10 cellular contexts compared by ENCODE assay signal in the genomic region with DNA sequence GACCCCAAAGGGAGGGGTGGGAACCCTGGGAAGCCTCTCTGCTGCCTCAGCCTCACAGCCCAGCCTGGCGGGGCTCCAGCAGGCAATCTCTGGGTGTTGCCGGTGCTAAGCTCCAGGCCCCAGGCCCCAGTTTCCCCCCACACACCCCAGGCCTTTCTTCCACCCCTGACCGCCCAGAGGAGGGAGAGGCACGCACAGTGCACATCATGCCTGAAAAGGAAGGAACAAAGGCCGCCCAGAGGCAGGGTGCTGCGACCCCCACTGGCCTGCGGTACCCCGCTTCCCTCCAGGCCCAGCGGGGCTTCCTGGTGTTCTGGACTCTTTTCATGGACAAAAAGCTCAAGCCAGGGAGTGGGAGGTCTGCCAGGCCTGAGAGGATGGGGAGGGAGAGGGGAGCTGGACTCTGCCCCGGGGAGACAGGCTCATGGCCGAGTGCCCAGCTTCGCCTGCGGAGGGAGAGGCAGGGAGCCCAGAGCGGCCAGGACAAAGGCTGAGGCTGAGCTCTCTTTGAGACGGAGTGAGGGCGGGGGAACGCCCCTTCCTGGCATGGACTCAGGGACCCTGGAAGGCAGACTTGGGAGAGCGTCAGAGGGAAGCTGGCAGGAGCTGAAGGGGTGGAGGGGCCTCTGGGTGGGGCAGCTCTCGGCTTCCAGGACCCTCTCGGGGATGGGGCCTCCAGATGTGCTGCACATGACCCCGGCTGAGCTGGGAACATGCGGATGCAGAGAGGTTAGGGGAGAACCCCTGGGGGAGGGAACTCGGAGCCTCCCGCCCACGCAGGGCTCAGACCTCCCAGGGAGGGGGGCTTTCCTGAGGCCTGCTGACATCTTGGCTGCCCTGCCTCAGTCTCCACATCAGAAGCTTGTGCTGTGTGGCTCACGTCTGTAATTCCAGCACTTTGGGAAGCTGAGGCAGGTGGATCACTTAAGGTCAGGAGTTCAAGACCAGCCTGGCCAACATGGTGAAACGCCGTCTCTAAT. TPM values are rescaled to one million over a fixed set of nuclear protein-coding genes. Genes with fewer than 3 reads are reported as not detected.
DNase-seq lines count a peak whose midpoint lies in the region; ATAC-seq and TF ChIP-seq lines count a peak whose summit lies in the region.
"Had no signal": no experiment of that assay in that cellular context is flagged by ENCODE, and none has a peak within 500 bp of the region (broad histone marks: within the 10 kb centered on the region; RNA-seq: fewer than 3 reads in every experiment).

No MANE protein-coding gene starts in this region.

- peak overlapping the region; percentile 23 for H3K9ac ChIP-seq in NT2/D1 (ENCODE audit: insufficient read length, low read depth)

- no peaks in the 10 kb centered on the region for H3K9me3 ChIP-seq in NT2/D1 (ENCODE audit: insufficient read depth, low read length)

- H3K4me3 ChIP-seq in NT2/D1 (ENCODE audit: insufficient read length, low read depth) (no peak overlapping the region), fibroblast of the aortic adventitia (ENCODE audit: low read depth, low read length) (no peak overlapping the region)

- peaks cover 50% of the 10 kb centered on the region for H3K27me3 ChIP-seq in NT2/D1 (ENCODE audit: insufficient read depth, insufficient read length)

- peaks cover 19% of the 10 kb centered on the region for H3K4me1 ChIP-seq in NT2/D1 (ENCODE audit: insufficient read depth, insufficient read length)

- H3K36me3 ChIP-seq in NT2/D1 (ENCODE audit: insufficient read depth, insufficient read length, low read length), result no peaks in the 10 kb centered on the region

- DNase-seq in COR-L47 (lab: John Stamatoyannopoulos, UW) (peak; percentile 90), NT2/D1 (ENCODE audit: low read depth, low spot score) (no peak), fibroblast of the aortic adventitia (ENCODE audit: low read depth) (peak; percentile 97), omental fat pad (ENCODE audit: low spot score) (no peak), cortex of kidney (lab: John Stamatoyannopoulos, UW) (no peak)
- no peak for DNase-seq in activated CD4-positive, alpha-beta T cell treated with anti-CD3 and anti-CD28 coated beads, Interleukin-2, amount 50 U/mL, for 1 hour
- DNase-seq: activated naive CD8-positive, alpha-beta T cell treated with anti-CD3 and anti-CD28 coated beads, Interleukin-2, amount 50 U/mL, for 24 hours; SHP77 treated with DMSO at 0.1 percent for 48 hours had no signal

- ATAC-seq in omental fat pad (ENCODE audit: low FRiP score) (peak; percentile 55), GM21381 (IDR thresholded peaks at IDR 0.05; ENCODE audit: unreplicated experiment) (no peak), HG02763 (IDR thresholded peaks at IDR 0.05; ENCODE audit: unreplicated experiment) (no peak)
- ATAC-seq: activated naive CD8-positive, alpha-beta T cell treated with anti-CD3 and anti-CD28 coated beads, Interleukin-2, amount 50 U/mL, for 24 hours had no signal

- TF ChIP-seq CTCF in fibroblast of the aortic adventitia (IDR thresholded peaks at IDR 0.05; ENCODE audit: insufficient read depth, low read length) (no peak), omental fat pad (IDR thresholded peaks at IDR 0.05) (no peak)

RNA-seq across cellular contexts. Expression of a gene that starts 1.8 kb away (rescaled TPM):
- 0.09 TPM in 1 of 2 replicates, not detected in the other for total RNA-seq in fibroblast of the aortic adventitia (ENCODE audit: low replicate concordance)
- total RNA-seq in omental fat pad, result under 1 TPM in 3 of 4 donors, not detected in 1; 0.25 to 0.72 (median 0.28) TPM

RNA-seq across cellular contexts. Expression of a gene that starts 9.7 kb away (rescaled TPM):
- total RNA-seq in fibroblast of the aortic adventitia (ENCODE audit: low replicate concordance) (23.8 and 31.6 TPM in 2 replicates), omental fat pad (10 to 100 TPM; 37.2 to 70.5 (median 58.5) TPM)

RNA-seq across cellular contexts. Expression of a gene that starts 14.7 kb away (rescaled TPM):
- 0.41 and 1.5 TPM in 2 replicates for total RNA-seq in fibroblast of the aortic adventitia (ENCODE audit: low replicate concordance)
- 1 to 10 TPM in 1 of 4 donors, under 1 TPM in 2, not detected in 1; 0.13 to 1.8 (median 0.37) TPM for total RNA-seq in omental fat pad

RNA-seq across cellular contexts. Expression of a gene that starts 21.6 kb away (rescaled TPM):
- total RNA-seq in fibroblast of the aortic adventitia (ENCODE audit: low replicate concordance) (12.7 and 17.7 TPM in 2 replicates), omental fat pad (10 to 100 TPM in 2 of 4 donors, 1 to 10 TPM in 2; 5.2 to 12.8 (median 9.7) TPM)

RNA-seq across cellular contexts. Expression of a gene that starts 23.8 kb away (rescaled TPM):
- total RNA-seq in fibroblast of the aortic adventitia (ENCODE audit: low replicate concordance) (not detected in 2 replicates), omental fat pad (1 to 10 TPM in 1 of 4 donors, under 1 TPM in 2, not detected in 1; 0.19 to 3.6 (median 0.31) TPM)

Comparison
In these comparisons a context has a peak if more than half of its experiments do, and no peak if none do; other contexts are left out.
1. DNase-seq: peak in COR-L47 (single experiment) and fibroblast of the aortic adventitia (single experiment); none in NT2/D1 (single experiment), omental fat pad (single experiment), cortex of kidney (single experiment) and activated CD4-positive, alpha-beta T cell treated with anti-CD3 and anti-CD28 coated beads, Interleukin-2, amount 50 U/mL, for 1 hour (single experiment).